ENCODE assay signal across 13 cellular contexts in genomic region chr9:89720721-89721660, GRCh38.
DNase-seq lines count a peak whose midpoint lies in the region; ATAC-seq and TF ChIP-seq lines count a peak whose summit lies in the region.
"Had no signal": no experiment of that assay in that cellular context is flagged by ENCODE, and none has a peak within 500 bp of the region (broad histone marks: within the 10 kb centered on the region; RNA-seq: fewer than 3 reads in every experiment).

No MANE protein-coding gene starts in this region.

- H3K4me3 Mint-ChIP-seq in type B pancreatic cell (no peak overlapping the region), progenitor cell of endocrine pancreas (ENCODE audit: low read depth) (no peak overlapping the region)
- H3K4me3 Mint-ChIP-seq: brain had no signal

- H3K27me3 Mint-ChIP-seq in type B pancreatic cell (peaks cover 4% of the 10 kb centered on the region), progenitor cell of endocrine pancreas (peaks cover 11% of the 10 kb centered on the region)

- H3K36me3 Mint-ChIP-seq in type B pancreatic cell (no peaks in the 10 kb centered on the region), progenitor cell of endocrine pancreas (ENCODE audit: insufficient read depth) (no peaks in the 10 kb centered on the region)
- H3K36me3 Mint-ChIP-seq: brain had no signal

- peak; percentile 31 for ATAC-seq in left lobe of liver
- ATAC-seq: PC-3 had no signal

- peak; percentile 17 to 60 for DNase-seq in NOMO-1 (lab: John Stamatoyannopoulos, UW; ENCODE audit: unreplicated experiment in 2 of 2)
- DNase-seq in NOMO-1 treated with dmso at 0.1 percent for 144 hours (lab: John Stamatoyannopoulos, UW; ENCODE audit: unreplicated experiment): no peak
- peak; percentile 91 for DNase-seq in NCI-H69 (lab: John Stamatoyannopoulos, UW)
- no peak for DNase-seq in left lobe of liver (ENCODE audit: low spot score)
- DNase-seq in type B pancreatic cell (ENCODE audit: extremely low spot score, unreplicated experiment): no peak
- no peak for DNase-seq in epidermal melanocyte (ENCODE audit: insufficient read length, low spot score)
- no peak for DNase-seq in stimulated activated naive CD4-positive, alpha-beta T cell (lab: John Stamatoyannopoulos, UW)
- no peak for DNase-seq in progenitor cell of endocrine pancreas (ENCODE audit: low spot score, unreplicated experiment)
- DNase-seq: IMR-90; NCI-H1930; PC-3; stimulated activated naive CD8-positive, alpha-beta T cell treated with anti-CD3 and anti-CD28 coated beads, Interleukin-15, Interleukin-2, amounts not matched to agents 100 U/mL and 50 U/mL, for 24 hours had no signal

- H3K9me3 Mint-ChIP-seq in type B pancreatic cell (peaks cover 11% of the 10 kb centered on the region), progenitor cell of endocrine pancreas (ENCODE audit: low read depth) (no peaks in the 10 kb centered on the region)

- H3K27ac Mint-ChIP-seq in type B pancreatic cell: peak overlapping the region; percentile 22
- no peak overlapping the region for H3K27ac Mint-ChIP-seq in progenitor cell of endocrine pancreas

- TF ChIP-seq CTCF in type B pancreatic cell (conservative IDR thresholded peaks at IDR 0.05) (no peak), progenitor cell of endocrine pancreas (IDR thresholded peaks at IDR 0.05; ENCODE audit: unreplicated experiment) (no peak)

- H3K4me1 Mint-ChIP-seq in type B pancreatic cell (ENCODE audit: unreplicated experiment) (peaks cover 14% of the 10 kb centered on the region), progenitor cell of endocrine pancreas (ENCODE audit: low read depth) (peaks cover 12% of the 10 kb centered on the region)

Comparison
In these comparisons a context has a peak if more than half of its experiments do, and no peak if none do; other contexts are left out.
1. DNase-seq: peak in NOMO-1 (2 of 2) and NCI-H69 (single experiment); none in NOMO-1 treated with dmso at 0.1 percent for 144 hours (single experiment), left lobe of liver (single experiment), type B pancreatic cell (single experiment), epidermal melanocyte (single experiment), stimulated activated naive CD4-positive, alpha-beta T cell (0 of 6) and progenitor cell of endocrine pancreas (single experiment).